20 cellular contexts compared by ENCODE assay signal in the genomic region with DNA sequence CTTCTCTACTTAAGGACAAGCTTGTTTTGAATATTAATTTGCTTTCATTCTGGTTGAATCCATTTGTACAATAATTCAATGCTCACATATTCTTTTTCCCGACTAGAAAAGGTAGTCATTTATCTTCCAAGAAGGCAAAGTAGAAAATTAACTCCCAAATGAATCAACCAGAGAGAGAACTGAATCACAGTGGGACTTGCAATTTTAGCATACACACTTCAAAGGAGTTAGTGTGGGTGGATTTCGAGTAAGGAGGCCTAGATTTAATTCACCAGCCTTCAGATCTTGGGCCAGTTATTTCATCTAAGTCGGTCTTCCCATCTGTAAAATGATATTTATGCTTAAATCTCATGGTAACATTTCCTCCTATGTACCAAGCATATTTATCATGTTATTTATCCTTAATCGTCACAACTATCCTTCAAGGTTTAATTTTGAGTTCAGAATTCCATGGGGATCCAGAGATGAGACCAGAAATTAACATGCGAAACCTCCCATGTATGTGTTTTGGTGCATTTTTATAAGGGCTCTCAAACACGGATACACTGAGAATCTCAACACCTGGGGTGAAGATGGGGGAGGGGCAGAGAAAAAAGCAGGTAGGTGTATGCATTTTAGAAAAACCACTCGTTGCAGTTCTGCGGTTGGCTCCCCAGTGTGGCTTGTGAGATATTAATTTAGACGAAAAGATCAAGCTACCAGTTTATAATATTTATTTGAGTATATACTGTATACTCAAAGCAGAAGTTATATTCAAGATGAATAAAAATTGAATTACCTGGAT. TPM values are rescaled to one million over a fixed set of nuclear protein-coding genes. Genes with fewer than 3 reads are reported as not detected.
DNase-seq lines count a peak whose midpoint lies in the region; ATAC-seq, FAIRE-seq and TF ChIP-seq lines count a peak whose summit lies in the region.
"Had no signal": no experiment of that assay in that cellular context is flagged by ENCODE, and none has a peak within 500 bp of the region (broad histone marks: within the 10 kb centered on the region; RNA-seq: fewer than 3 reads in every experiment).

No MANE protein-coding gene starts in this region.

- H3K36me3 Mint-ChIP-seq in activated naive CD4-positive, alpha-beta T cell treated with anti-CD3 and anti-CD28 coated beads, Interleukin-2, amount 50 U/mL, for 72 hours: peaks cover 4 to 29% of the 10 kb centered on the region in 2 donors
- H3K36me3 Mint-ChIP-seq in activated naive CD4-positive, alpha-beta T cell treated with anti-CD3 and anti-CD28 coated beads, Interleukin-2, amount 10 ng/mL, durations not matched to agents 7 days and 5 days: peaks cover 21% of the 10 kb centered on the region
- no peaks in the 10 kb centered on the region for H3K36me3 Mint-ChIP-seq in astrocyte (ENCODE audit: low read depth, unreplicated experiment)

- no peak overlapping the region for H3K9ac ChIP-seq in astrocyte (ENCODE audit: low read length)

- H2AFZ ChIP-seq in astrocyte (ENCODE audit: low read depth, low read length): no peak overlapping the region

- no peaks in the 10 kb centered on the region for H3K4me1 ChIP-seq in astrocyte (ENCODE audit: insufficient read depth, low read length)

- no peaks in the 10 kb centered on the region for H3K27me3 Mint-ChIP-seq in activated naive CD4-positive, alpha-beta T cell treated with anti-CD3 and anti-CD28 coated beads, Interleukin-2, amount 10 ng/mL, durations not matched to agents 7 days and 5 days
- H3K27me3 Mint-ChIP-seq in astrocyte (ENCODE audit: low read depth, unreplicated experiment): no peaks in the 10 kb centered on the region

- no peak overlapping the region for H3K4me3 Mint-ChIP-seq in activated naive CD4-positive, alpha-beta T cell treated with anti-CD3 and anti-CD28 coated beads, Interleukin-2, amount 10 ng/mL, durations not matched to agents 7 days and 5 days
- H3K4me3 Mint-ChIP-seq in astrocyte (ENCODE audit: unreplicated experiment): no peak overlapping the region

- no peaks in the 10 kb centered on the region for H4K20me1 ChIP-seq in astrocyte (ENCODE audit: insufficient read depth, low read length)

- no peak overlapping the region for H3K27ac ChIP-seq in astrocyte (ENCODE audit: low read depth, low read length)
- H3K27ac ChIP-seq: C4-2B had no signal

- no peaks in the 10 kb centered on the region for H3K9me3 Mint-ChIP-seq in activated naive CD4-positive, alpha-beta T cell treated with anti-CD3 and anti-CD28 coated beads, Interleukin-2, amount 50 U/mL, for 72 hours
- H3K9me3 Mint-ChIP-seq in activated naive CD4-positive, alpha-beta T cell treated with anti-CD3 and anti-CD28 coated beads, Interleukin-2, amount 10 ng/mL, durations not matched to agents 7 days and 5 days: peaks cover 4% of the 10 kb centered on the region
- no peaks in the 10 kb centered on the region for H3K9me3 Mint-ChIP-seq in astrocyte (ENCODE audit: unreplicated experiment)

- H3K27ac Mint-ChIP-seq in activated naive CD4-positive, alpha-beta T cell treated with anti-CD3 and anti-CD28 coated beads, Interleukin-2, amount 50 U/mL, for 72 hours: peak overlapping the region in 1 of 2 donors; percentile 91
- H3K27ac Mint-ChIP-seq in activated naive CD4-positive, alpha-beta T cell treated with anti-CD3 and anti-CD28 coated beads, Interleukin-2, amount 10 ng/mL, durations not matched to agents 7 days and 5 days: no peak overlapping the region
- no peak overlapping the region for H3K27ac Mint-ChIP-seq in astrocyte (ENCODE audit: unreplicated experiment)

- H3K79me2 ChIP-seq in astrocyte (ENCODE audit: insufficient read depth, low read length): no peaks in the 10 kb centered on the region

- CTCF ChIA-PET in activated naive CD4-positive, alpha-beta T cell treated with anti-CD3 and anti-CD28 coated beads, Interleukin-2, amount 10 ng/mL, durations not matched to agents 7 days and 5 days (lab: Charles Lee): interaction anchor here (0.8 to 1.8 kb wide), 4 partner anchors 53 to 440 kb away, joined by 3 to 7 read pairs (median 3); no protein-coding TSS in a partner anchor

- DNase-seq in activated naive CD4-positive, alpha-beta T cell treated with anti-CD3 and anti-CD28 coated beads, Interleukin-2, amount 50 U/mL, for 72 hours (ENCODE audit: low spot score in 2 of 2): no peak
- DNase-seq in activated naive CD4-positive, alpha-beta T cell treated with anti-CD3 and anti-CD28 coated beads, Interleukin-2, amount 10 ng/mL, durations not matched to agents 7 days and 5 days: no peak
- peak; percentile 39 for DNase-seq in astrocyte (ENCODE audit: low read depth)
- no peak for DNase-seq in omental fat pad (ENCODE audit: low spot score)
- no peak for DNase-seq in NCI-H2107 (lab: John Stamatoyannopoulos, UW)
- DNase-seq in SHP77 treated with DMSO at 0.1 percent for 48 hours (lab: John Stamatoyannopoulos, UW): no peak
- no peak for DNase-seq in effector CD4-positive, alpha-beta T cell
- DNase-seq: AML-193, NCI-H1105, NCI-H1694, NCI-H2081 treated with DMSO at 0.1 percent for 48 hours, NCI-H748 treated with DMSO at 0.1 percent for 48 hours, OCI-M1, SHP77 had no signal

- peaks cover 31% of the 10 kb centered on the region for H3K4me1 Mint-ChIP-seq in activated naive CD4-positive, alpha-beta T cell treated with anti-CD3 and anti-CD28 coated beads, Interleukin-2, amount 10 ng/mL, durations not matched to agents 7 days and 5 days
- no peaks in the 10 kb centered on the region for H3K4me1 Mint-ChIP-seq in astrocyte (ENCODE audit: low read depth, unreplicated experiment)

- no peak overlapping the region for H3K4me3 ChIP-seq in astrocyte (ENCODE audit: insufficient read depth, low read depth, low read length)

- TF ChIP-seq CTCF in astrocyte (IDR thresholded peaks at IDR 0.05; ENCODE audit: insufficient read depth, low read depth, low read length) (no peak), omental fat pad (IDR thresholded peaks at IDR 0.05) (no peak)

- peak; percentile 55 to 68 for ATAC-seq in activated naive CD4-positive, alpha-beta T cell treated with anti-CD3 and anti-CD28 coated beads, Interleukin-2, amount 50 U/mL, for 72 hours
- ATAC-seq in omental fat pad (ENCODE audit: low FRiP score): peak; percentile 59

- FAIRE-seq in astrocyte (lab: Jason Lieb, UNC): no peak
- FAIRE-seq: D721Med had no signal

- H3K36me3 ChIP-seq in astrocyte (ENCODE audit: insufficient read depth, low read length): no peaks in the 10 kb centered on the region

- H3K9me3 ChIP-seq in astrocyte (ENCODE audit: insufficient read depth, low read depth, low read length): no peaks in the 10 kb centered on the region

- no peaks in the 10 kb centered on the region for H3K27me3 ChIP-seq in astrocyte (ENCODE audit: insufficient read depth, low read length)

- no peak overlapping the region for H3K4me2 ChIP-seq in astrocyte (ENCODE audit: low read length)

RNA-seq across cellular contexts. Expression of a gene that starts 38.9 kb away (rescaled TPM):
- 1 to 10 TPM in 1 of 2 donors, not detected in 1; 8.4 TPM for total RNA-seq in activated naive CD4-positive, alpha-beta T cell treated with anti-CD3 and anti-CD28 coated beads, Interleukin-2, amount 50 U/mL, for 72 hours
- not detected in 2 replicates for total RNA-seq in astrocyte
- total RNA-seq in omental fat pad: not detected
- total RNA-seq: H4, LHCN-M2, NCI-H460, RPMI7951 had no signal

RNA-seq across cellular contexts. Expression of a gene that starts 39.8 kb away (rescaled TPM):
- 10 to 100 TPM; 20.7 to 38.3 TPM for total RNA-seq in activated naive CD4-positive, alpha-beta T cell treated with anti-CD3 and anti-CD28 coated beads, Interleukin-2, amount 50 U/mL, for 72 hours
- total RNA-seq in astrocyte: 10.8 and 10.9 TPM in 2 replicates
- 10 to 100 TPM in 2 of 4 donors, 1 to 10 TPM in 2; 9.0 to 21.8 (median 10.0) TPM for total RNA-seq in omental fat pad
